11 cellular contexts compared by ENCODE assay signal in the genomic region with DNA sequence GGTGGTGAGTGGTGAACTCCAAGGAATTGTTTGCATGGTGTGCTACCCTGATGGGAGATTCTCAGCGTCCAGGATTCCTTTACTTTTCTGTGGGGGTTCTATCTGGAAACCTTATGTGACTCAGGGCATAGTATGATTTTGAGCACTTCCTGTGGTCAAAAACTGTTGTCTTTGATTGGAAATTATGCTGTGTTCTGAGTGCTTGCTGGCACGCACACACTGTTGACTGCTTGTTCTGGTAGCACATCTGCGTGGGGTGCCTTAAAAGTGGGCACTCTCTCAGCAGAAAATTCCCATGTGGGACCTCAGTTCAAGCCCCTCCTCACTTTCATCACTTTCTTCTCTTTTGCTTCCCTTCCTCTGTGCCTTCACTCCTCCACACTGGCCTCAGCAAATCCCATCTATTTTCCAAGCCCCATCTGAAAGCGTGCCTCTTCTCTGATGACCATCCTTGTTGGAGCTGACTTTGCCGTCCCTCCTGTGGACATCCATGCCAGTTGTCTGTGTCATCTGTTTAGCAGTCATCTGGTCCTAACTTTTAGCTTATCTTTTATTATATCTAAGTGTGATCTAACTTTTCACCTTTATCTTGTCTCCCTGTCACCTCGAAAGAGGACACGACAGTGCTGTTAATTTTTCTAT. TPM values are rescaled to one million over a fixed set of nuclear protein-coding genes. Genes with fewer than 3 reads are reported as not detected.
DNase-seq lines count a peak whose midpoint lies in the region; ATAC-seq and TF ChIP-seq lines count a peak whose summit lies in the region.
"Had no signal": no experiment of that assay in that cellular context is flagged by ENCODE, and none has a peak within 500 bp of the region (broad histone marks: within the 10 kb centered on the region; RNA-seq: fewer than 3 reads in every experiment).

No MANE protein-coding gene starts in this region.

- H3K4me3 ChIP-seq in OCI-LY1 (ENCODE audit: low read depth, low read length, poor library complexity, severe bottlenecking): no peak overlapping the region
- H3K4me3 ChIP-seq in Karpas-422 (ENCODE audit: low read length): no peak overlapping the region
- H3K4me3 ChIP-seq: GM12878, uterus had no signal

- H3K79me2 ChIP-seq in OCI-LY1 (ENCODE audit: insufficient read depth, low read length): 0 out of 2 replicates have a peak, but pooled peaks cover 3% of the 10 kb centered on the region
- H3K79me2 ChIP-seq in Karpas-422 (ENCODE audit: low read length): peaks cover 82% of the 10 kb centered on the region

- peaks cover 21% of the 10 kb centered on the region for H3K4me1 ChIP-seq in OCI-LY1 (ENCODE audit: insufficient read depth, low read length, severe bottlenecking)
- peaks cover 2% of the 10 kb centered on the region; the same call in 1 of the 2 replicates for H3K4me1 ChIP-seq in Karpas-422 (ENCODE audit: low read length)

- peak overlapping the region; percentile 53 for H3K27ac ChIP-seq in OCI-LY1 (ENCODE audit: low read depth, low read length, poor library complexity, severe bottlenecking)
- no peak overlapping the region for H3K27ac ChIP-seq in Karpas-422 (ENCODE audit: low read length)
- H3K27ac ChIP-seq: uterus had no signal

- H3K4me2 ChIP-seq in OCI-LY1 (ENCODE audit: low read length): no peak overlapping the region
- no peak overlapping the region for H3K4me2 ChIP-seq in Karpas-422 (ENCODE audit: low read depth, low read length, poor library complexity, severe bottlenecking)

- intact Hi-C loops in sciatic nerve (cut with DNase I): no loop called here

- peak; percentile 41 for ATAC-seq in sciatic nerve
- no peak for ATAC-seq in HG02885 (IDR thresholded peaks at IDR 0.05; ENCODE audit: poor library complexity, unreplicated experiment)
- ATAC-seq: GM12878 had no signal

- H3K9me2 ChIP-seq in OCI-LY1 (ENCODE audit: low read depth, low read length) (no peaks in the 10 kb centered on the region), Karpas-422 (replicated peaks; ENCODE audit: insufficient read depth, low read length) (no peaks in the 10 kb centered on the region)

- H3F3A ChIP-seq in OCI-LY1 (ENCODE audit: insufficient read depth, low read length): no peaks in the 10 kb centered on the region

- H3K9me3 ChIP-seq in OCI-LY1 (ENCODE audit: low read length) (no peaks in the 10 kb centered on the region), Karpas-422 (ENCODE audit: low read length) (no peaks in the 10 kb centered on the region)
- H3K9me3 ChIP-seq: uterus had no signal

- H3K36me3 ChIP-seq in OCI-LY1 (ENCODE audit: insufficient read depth, low read length) (peaks cover 27% of the 10 kb centered on the region; the same call in 1 of the 2 replicates), Karpas-422 (ENCODE audit: insufficient read depth, low read length) (peaks cover 6% of the 10 kb centered on the region; the same call in 1 of the 2 replicates)
- H3K36me3 ChIP-seq: uterus had no signal

- peaks cover 2% of the 10 kb centered on the region for H3K36me3 Mint-ChIP-seq in chondrocyte (ENCODE audit: low read depth)

- H3K4me3 Mint-ChIP-seq in chondrocyte (ENCODE audit: unreplicated experiment): peak overlapping the region; percentile 37

- H4K20me1 ChIP-seq in OCI-LY1 (ENCODE audit: insufficient read depth, low read length) (no peaks in the 10 kb centered on the region), Karpas-422 (ENCODE audit: insufficient read depth, low read depth, low read length) (no peaks in the 10 kb centered on the region)

- H3K9me3 Mint-ChIP-seq in chondrocyte (ENCODE audit: low read depth): no peaks in the 10 kb centered on the region

- H3K27me3 Mint-ChIP-seq in chondrocyte (ENCODE audit: low read depth): no peaks in the 10 kb centered on the region

- H3K27me3 ChIP-seq in OCI-LY1 (ENCODE audit: insufficient read depth, low read length): no peaks in the 10 kb centered on the region
- H3K27me3 ChIP-seq in Karpas-422 (ENCODE audit: low read length): no peaks in the 10 kb centered on the region
- H3K27me3 ChIP-seq: uterus had no signal

- H3K27ac Mint-ChIP-seq in chondrocyte (ENCODE audit: unreplicated experiment): peak overlapping the region; percentile 97

- H3K9ac ChIP-seq in OCI-LY1 (ENCODE audit: low read length) (no peak overlapping the region; the same call in 1 of the 2 replicates), Karpas-422 (ENCODE audit: low read length) (no peak overlapping the region)

- H3K4me1 Mint-ChIP-seq in chondrocyte (ENCODE audit: low read depth): peaks cover 52% of the 10 kb centered on the region

- H2AFZ ChIP-seq in OCI-LY1 (ENCODE audit: low read length) (no peak overlapping the region), Karpas-422 (ENCODE audit: low read length) (no peak overlapping the region)

- no peak for TF ChIP-seq CTCF in OCI-LY1 (IDR thresholded peaks at IDR 0.05; ENCODE audit: low read length)
- peak; percentile 10 for TF ChIP-seq CTCF in chondrocyte (IDR thresholded peaks at IDR 0.05)

- DNase-seq in GM03348 (ENCODE audit: low spot score): peak; percentile 81
- DNase-seq in chondrocyte (ENCODE audit: low spot score): no peak
- no peak for DNase-seq in sciatic nerve (ENCODE audit: low spot score)
- DNase-seq in NOMO-1 (lab: John Stamatoyannopoulos, UW; ENCODE audit: unreplicated experiment in 2 of 2): no peak
- no peak for DNase-seq in Karpas-422
- DNase-seq: kidney glomerular epithelial cell, NCI-H524 treated with DMSO at 0.1 percent for 48 hours, uterus had no signal

RNA-seq across cellular contexts. Expression of a gene that starts 56.4 kb away (rescaled TPM):
- total RNA-seq in chondrocyte (1.0 to 1.8 TPM (median 1.7 TPM) in 3 replicates), sciatic nerve (0.89 TPM)
- 4.8 and 5.7 TPM in 2 replicates for total RNA-seq in Karpas-422 (2014; rRNA removed; shearing (Covaris generic); ENCODE audit: low replicate concordance)
- total RNA-seq: uterus had no signal
